Comparison of ENCODE assay signal across 1 cellular context in genomic region chr1:92481598-92482403, GRCh38.
TF ChIP-seq lines count a peak whose summit lies in the region.

No MANE protein-coding gene starts in this region.

TF ChIP-seq in GM12878, 131 proteins besides CTCF, POLR2A, EP300 and RAD21 (continued from another document):
- TF ChIP-seq, protein P1, sequence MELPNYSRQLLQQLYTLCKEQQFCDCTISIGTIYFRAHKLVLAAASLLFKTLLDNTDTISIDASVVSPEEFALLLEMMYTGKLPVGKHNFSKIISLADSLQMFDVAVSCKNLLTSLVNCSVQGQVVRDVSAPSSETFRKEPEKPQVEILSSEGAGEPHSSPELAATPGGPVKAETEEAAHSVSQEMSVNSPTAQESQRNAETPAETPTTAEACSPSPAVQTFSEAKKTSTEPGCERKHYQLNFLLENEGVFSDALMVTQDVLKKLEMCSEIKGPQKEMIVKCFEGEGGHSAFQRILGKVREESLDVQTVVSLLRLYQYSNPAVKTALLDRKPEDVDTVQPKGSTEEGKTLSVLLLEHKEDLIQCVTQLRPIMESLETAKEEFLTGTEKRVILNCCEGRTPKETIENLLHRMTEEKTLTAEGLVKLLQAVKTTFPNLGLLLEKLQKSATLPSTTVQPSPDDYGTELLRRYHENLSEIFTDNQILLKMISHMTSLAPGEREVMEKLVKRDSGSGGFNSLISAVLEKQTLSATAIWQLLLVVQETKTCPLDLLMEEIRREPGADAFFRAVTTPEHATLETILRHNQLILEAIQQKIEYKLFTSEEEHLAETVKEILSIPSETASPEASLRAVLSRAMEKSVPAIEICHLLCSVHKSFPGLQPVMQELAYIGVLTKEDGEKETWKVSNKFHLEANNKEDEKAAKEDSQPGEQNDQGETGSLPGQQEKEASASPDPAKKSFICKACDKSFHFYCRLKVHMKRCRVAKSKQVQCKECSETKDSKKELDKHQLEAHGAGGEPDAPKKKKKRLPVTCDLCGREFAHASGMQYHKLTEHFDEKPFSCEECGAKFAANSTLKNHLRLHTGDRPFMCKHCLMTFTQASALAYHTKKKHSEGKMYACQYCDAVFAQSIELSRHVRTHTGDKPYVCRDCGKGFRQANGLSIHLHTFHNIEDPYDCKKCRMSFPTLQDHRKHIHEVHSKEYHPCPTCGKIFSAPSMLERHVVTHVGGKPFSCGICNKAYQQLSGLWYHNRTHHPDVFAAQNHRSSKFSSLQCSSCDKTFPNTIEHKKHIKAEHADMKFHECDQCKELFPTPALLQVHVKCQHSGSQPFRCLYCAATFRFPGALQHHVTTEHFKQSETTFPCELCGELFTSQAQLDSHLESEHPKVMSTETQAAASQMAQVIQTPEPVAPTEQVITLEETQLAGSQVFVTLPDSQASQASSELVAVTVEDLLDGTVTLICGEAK (IDR thresholded peaks at IDR 0.05; ENCODE audit: borderline replicate concordance), result no peak
- TF ChIP-seq PAX8 (IDR thresholded peaks at IDR 0.05) (no peak), RUNX3 (IDR thresholded peaks at IDR 0.05; ENCODE audit: low read length) (no peak), NFYA (IDR thresholded peaks at IDR 0.05; ENCODE audit: borderline replicate concordance, low read depth, low read length) (no peak), BRCA1 (IDR thresholded peaks at IDR 0.05; ENCODE audit: low read depth, low read length) (no peak), ZNF274 (IDR thresholded peaks at IDR 0.05; ENCODE audit: insufficient read depth, insufficient read length) (no peak), NKRF (conservative IDR thresholded peaks at IDR 0.05) (no peak), SREBF2 (IDR thresholded peaks at IDR 0.05; ENCODE audit: low read length) (no peak), PAX5 (IDR thresholded peaks at IDR 0.05; ENCODE audit: borderline replicate concordance, low read depth, low read length) (no peak), RBBP5 (conservative IDR thresholded peaks at IDR 0.05) (no peak), EED (IDR thresholded peaks at IDR 0.05; ENCODE audit: low read depth) (no peak), NR2F1 (conservative IDR thresholded peaks at IDR 0.05) (no peak), SMARCA5 (IDR thresholded peaks at IDR 0.05) (no peak), TARDBP (IDR thresholded peaks at IDR 0.05; ENCODE audit: borderline replicate concordance) (no peak), NFXL1 (IDR thresholded peaks at IDR 0.05; ENCODE audit: borderline replicate concordance) (no peak), USF2 (IDR thresholded peaks at IDR 0.05; ENCODE audit: borderline replicate concordance, low read depth, low read length) (no peak)
- TF ChIP-seq, protein P2, sequence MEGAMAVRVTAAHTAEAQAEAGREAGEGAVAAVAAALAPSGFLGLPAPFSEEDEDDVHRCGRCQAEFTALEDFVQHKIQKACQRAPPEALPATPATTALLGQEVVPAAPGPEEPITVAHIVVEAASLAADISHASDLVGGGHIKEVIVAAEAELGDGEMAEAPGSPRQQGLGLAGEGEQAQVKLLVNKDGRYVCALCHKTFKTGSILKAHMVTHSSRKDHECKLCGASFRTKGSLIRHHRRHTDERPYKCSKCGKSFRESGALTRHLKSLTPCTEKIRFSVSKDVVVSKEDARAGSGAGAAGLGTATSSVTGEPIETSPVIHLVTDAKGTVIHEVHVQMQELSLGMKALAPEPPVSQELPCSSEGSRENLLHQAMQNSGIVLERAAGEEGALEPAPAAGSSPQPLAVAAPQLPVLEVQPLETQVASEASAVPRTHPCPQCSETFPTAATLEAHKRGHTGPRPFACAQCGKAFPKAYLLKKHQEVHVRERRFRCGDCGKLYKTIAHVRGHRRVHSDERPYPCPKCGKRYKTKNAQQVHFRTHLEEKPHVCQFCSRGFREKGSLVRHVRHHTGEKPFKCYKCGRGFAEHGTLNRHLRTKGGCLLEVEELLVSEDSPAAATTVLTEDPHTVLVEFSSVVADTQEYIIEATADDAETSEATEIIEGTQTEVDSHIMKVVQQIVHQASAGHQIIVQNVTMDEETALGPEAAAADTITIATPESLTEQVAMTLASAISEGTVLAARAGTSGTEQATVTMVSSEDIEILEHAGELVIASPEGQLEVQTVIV (IDR thresholded peaks at IDR 0.05; ENCODE audit: borderline replicate concordance, partially characterized antibody), result no peak
